ENCODE assay signal across 1 cellular context in the genomic region with DNA sequence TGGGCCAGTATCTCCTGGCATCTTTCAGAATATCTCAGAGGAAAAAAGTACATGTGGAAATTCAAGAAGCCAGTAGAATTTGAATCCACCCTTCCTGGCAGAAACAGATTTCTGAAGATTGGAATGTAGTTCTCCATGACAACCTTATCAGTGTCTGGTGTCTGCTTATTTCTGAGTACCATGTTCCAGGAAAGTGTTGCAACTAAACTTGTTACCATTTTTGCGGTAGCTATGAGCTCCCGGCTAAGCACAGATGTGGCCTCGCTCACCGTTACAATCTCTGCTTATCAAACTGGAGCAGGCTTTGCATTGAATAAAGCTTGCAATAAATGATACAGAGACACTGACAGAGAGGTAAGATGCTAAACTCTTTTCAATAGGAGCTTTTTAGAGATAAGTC.
A peak's percentile ranks its signal among the peaks of the same experiment; 100 is the strongest.
TF ChIP-seq lines count a peak whose summit lies in the region.

No MANE protein-coding gene starts in this region.

TF ChIP-seq in K562, 482 proteins besides CTCF, POLR2A, EP300 and RAD21 (continued from another document and continues in another):
- TF ChIP-seq, protein P1, sequence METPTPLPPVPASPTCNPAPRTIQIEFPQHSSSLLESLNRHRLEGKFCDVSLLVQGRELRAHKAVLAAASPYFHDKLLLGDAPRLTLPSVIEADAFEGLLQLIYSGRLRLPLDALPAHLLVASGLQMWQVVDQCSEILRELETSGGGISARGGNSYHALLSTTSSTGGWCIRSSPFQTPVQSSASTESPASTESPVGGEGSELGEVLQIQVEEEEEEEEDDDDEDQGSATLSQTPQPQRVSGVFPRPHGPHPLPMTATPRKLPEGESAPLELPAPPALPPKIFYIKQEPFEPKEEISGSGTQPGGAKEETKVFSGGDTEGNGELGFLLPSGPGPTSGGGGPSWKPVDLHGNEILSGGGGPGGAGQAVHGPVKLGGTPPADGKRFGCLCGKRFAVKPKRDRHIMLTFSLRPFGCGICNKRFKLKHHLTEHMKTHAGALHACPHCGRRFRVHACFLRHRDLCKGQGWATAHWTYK (CRISPR knock-in tag; IDR thresholded peaks at IDR 0.05), result 0 out of 2 replicates have a peak, but pooled peaks have one; percentile 32
- TF ChIP-seq KAT8 (IDR thresholded peaks at IDR 0.05; ENCODE audit: low read depth), result no peak
- peak; percentile 98 for TF ChIP-seq TEAD4 (IDR thresholded peaks at IDR 0.05; ENCODE audit: low read length)
- TF ChIP-seq TEAD4 (CRISPR knock-in tag; IDR thresholded peaks at IDR 0.05; ENCODE audit: borderline replicate concordance), result no peak
- peak; percentile 46 for TF ChIP-seq HMGN3 (IDR thresholded peaks at IDR 0.05; ENCODE audit: borderline replicate concordance, extremely low read depth, insufficient read length, low read depth, low read length)
- TF ChIP-seq, protein P2, sequence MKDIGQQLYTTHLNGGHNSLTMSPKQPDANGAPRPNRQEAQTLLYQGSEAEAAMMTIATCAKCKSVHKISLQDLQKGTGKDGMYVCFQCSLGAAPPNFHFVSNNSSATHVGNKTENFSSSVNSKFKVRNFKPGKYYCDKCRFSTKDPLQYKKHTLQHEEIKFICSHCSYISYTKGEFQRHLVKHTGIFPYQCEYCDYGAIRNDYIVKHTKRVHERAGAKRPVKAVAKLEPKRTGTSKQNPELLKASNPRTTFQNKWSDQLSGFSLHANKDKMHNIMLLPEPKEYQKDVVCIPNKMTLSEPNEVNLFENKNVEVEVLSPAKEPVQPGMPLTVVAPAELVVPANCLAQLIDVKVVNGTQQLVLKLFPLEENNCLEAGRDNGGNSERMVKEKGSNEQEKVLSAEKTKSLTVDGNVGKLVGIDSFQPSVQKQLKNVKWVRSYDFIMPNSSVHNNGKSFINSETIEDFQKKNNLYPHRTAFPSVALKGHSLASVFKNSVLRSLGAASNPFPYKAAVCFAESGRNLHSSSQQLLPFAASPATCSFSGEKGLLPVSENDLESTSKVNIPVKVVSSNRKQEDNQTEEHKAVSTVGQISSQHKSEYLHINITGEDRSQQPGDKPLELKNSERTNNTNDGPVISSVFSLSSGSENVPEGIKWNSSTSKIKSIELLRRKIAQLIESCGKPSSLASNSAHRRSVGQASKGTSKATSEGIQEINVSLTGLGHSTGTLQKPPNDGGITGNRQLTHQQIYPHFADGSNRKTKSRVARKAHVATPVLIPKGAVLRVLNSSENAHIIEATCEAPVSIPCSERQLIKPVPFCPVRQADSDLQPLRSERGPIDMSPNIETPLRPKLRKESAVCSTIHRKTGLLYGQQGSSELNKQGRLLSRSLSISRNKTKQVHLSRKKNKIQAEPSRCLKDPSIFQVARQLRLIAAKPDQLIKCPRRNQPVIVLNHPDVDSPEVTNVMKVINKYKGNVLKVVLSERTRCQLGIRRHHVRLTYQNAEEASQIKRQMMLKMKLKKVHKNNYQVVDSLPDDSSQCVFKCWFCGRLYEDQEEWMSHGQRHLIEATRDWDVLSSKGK (CRISPR knock-in tag; IDR thresholded peaks at IDR 0.05), result no peak
- TF ChIP-seq HDAC3 (IDR thresholded peaks at IDR 0.05; ENCODE audit: borderline replicate concordance, partially characterized antibody), result peak; percentile 92
- TF ChIP-seq, protein P3, sequence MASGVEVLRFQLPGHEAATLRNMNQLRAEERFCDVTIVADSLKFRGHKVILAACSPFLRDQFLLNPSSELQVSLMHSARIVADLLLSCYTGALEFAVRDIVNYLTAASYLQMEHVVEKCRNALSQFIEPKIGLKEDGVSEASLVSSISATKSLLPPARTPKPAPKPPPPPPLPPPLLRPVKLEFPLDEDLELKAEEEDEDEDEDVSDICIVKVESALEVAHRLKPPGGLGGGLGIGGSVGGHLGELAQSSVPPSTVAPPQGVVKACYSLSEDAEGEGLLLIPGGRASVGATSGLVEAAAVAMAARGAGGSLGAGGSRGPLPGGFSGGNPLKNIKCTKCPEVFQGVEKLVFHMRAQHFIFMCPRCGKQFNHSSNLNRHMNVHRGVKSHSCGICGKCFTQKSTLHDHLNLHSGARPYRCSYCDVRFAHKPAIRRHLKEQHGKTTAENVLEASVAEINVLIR (CRISPR knock-in tag; IDR thresholded peaks at IDR 0.05), result no peak
- no peak for TF ChIP-seq TGIF2 (CRISPR knock-in tag; IDR thresholded peaks at IDR 0.05)
- TF ChIP-seq, protein P4, sequence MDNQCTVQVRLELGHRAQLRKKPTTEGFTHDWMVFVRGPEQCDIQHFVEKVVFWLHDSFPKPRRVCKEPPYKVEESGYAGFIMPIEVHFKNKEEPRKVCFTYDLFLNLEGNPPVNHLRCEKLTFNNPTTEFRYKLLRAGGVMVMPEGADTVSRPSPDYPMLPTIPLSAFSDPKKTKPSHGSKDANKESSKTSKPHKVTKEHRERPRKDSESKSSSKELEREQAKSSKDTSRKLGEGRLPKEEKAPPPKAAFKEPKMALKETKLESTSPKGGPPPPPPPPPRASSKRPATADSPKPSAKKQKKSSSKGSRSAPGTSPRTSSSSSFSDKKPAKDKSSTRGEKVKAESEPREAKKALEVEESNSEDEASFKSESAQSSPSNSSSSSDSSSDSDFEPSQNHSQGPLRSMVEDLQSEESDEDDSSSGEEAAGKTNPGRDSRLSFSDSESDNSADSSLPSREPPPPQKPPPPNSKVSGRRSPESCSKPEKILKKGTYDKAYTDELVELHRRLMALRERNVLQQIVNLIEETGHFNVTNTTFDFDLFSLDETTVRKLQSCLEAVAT (IDR thresholded peaks at IDR 0.05), result 0 out of 4 replicates have a peak, but pooled peaks of 1 of the 2 experiments have one; percentile 31
- TF ChIP-seq, protein P5, sequence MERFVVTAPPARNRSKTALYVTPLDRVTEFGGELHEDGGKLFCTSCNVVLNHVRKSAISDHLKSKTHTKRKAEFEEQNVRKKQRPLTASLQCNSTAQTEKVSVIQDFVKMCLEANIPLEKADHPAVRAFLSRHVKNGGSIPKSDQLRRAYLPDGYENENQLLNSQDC (CRISPR knock-in tag; IDR thresholded peaks at IDR 0.05), result no peak
- TF ChIP-seq, protein P6, sequence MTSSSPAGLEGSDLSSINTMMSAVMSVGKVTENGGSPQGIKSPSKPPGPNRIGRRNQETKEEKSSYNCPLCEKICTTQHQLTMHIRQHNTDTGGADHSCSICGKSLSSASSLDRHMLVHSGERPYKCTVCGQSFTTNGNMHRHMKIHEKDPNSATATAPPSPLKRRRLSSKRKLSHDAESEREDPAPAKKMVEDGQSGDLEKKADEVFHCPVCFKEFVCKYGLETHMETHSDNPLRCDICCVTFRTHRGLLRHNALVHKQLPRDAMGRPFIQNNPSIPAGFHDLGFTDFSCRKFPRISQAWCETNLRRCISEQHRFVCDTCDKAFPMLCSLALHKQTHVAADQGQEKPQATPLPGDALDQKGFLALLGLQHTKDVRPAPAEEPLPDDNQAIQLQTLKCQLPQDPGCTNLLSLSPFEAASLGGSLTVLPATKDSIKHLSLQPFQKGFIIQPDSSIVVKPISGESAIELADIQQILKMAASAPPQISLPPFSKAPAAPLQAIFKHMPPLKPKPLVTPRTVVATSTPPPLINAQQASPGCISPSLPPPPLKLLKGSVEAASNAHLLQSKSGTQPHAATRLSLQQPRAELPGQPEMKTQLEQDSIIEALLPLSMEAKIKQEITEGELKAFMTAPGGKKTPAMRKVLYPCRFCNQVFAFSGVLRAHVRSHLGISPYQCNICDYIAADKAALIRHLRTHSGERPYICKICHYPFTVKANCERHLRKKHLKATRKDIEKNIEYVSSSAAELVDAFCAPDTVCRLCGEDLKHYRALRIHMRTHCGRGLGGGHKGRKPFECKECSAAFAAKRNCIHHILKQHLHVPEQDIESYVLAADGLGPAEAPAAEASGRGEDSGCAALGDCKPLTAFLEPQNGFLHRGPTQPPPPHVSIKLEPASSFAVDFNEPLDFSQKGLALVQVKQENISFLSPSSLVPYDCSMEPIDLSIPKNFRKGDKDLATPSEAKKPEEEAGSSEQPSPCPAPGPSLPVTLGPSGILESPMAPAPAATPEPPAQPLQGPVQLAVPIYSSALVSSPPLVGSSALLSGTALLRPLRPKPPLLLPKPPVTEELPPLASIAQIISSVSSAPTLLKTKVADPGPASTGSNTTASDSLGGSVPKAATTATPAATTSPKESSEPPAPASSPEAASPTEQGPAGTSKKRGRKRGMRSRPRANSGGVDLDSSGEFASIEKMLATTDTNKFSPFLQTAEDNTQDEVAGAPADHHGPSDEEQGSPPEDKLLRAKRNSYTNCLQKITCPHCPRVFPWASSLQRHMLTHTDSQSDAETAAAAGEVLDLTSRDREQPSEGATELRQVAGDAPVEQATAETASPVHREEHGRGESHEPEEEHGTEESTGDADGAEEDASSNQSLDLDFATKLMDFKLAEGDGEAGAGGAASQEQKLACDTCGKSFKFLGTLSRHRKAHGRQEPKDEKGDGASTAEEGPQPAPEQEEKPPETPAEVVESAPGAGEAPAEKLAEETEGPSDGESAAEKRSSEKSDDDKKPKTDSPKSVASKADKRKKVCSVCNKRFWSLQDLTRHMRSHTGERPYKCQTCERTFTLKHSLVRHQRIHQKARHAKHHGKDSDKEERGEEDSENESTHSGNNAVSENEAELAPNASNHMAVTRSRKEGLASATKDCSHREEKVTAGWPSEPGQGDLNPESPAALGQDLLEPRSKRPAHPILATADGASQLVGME (CRISPR knock-in tag; IDR thresholded peaks at IDR 0.05), result no peak
- no peak for TF ChIP-seq ZKSCAN3 (CRISPR knock-in tag; IDR thresholded peaks at IDR 0.05)
- no peak for TF ChIP-seq ZNF324 (CRISPR knock-in tag; IDR thresholded peaks at IDR 0.05)
- no peak for TF ChIP-seq ZNF79 (CRISPR knock-in tag; IDR thresholded peaks at IDR 0.05; ENCODE audit: low read depth)
- peak; percentile 50; the same call in 1 of the 2 replicates for TF ChIP-seq SMARCE1 (IDR thresholded peaks at IDR 0.05)
- no peak for TF ChIP-seq PHB (CRISPR knock-in tag; IDR thresholded peaks at IDR 0.05)
- TF ChIP-seq HDAC2 (IDR thresholded peaks at IDR 0.05), result peak; percentile 100
- TF ChIP-seq FIP1L1 (IDR thresholded peaks at IDR 0.05; ENCODE audit: low read depth, low read length, poor library complexity, severe bottlenecking), result no peak
- TF ChIP-seq, protein P7, sequence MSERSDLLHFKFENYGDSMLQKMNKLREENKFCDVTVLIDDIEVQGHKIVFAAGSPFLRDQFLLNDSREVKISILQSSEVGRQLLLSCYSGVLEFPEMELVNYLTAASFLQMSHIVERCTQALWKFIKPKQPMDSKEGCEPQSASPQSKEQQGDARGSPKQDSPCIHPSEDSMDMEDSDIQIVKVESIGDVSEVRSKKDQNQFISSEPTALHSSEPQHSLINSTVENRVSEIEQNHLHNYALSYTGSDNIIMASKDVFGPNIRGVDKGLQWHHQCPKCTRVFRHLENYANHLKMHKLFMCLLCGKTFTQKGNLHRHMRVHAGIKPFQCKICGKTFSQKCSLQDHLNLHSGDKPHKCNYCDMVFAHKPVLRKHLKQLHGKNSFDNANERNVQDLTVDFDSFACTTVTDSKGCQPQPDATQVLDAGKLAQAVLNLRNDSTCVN (CRISPR knock-in tag; IDR thresholded peaks at IDR 0.05), result no peak
- no peak for TF ChIP-seq ZSCAN32 (CRISPR knock-in tag; IDR thresholded peaks at IDR 0.05)
- TF ChIP-seq NRF1 (conservative IDR thresholded peaks at IDR 0.05 in 1 of 2, IDR thresholded peaks at IDR 0.05 in 1 of 2), result no peak
- TF ChIP-seq PPARD (CRISPR knock-in tag; IDR thresholded peaks at IDR 0.05), result no peak
- peak; percentile 82 for TF ChIP-seq ZKSCAN8 (CRISPR knock-in tag; IDR thresholded peaks at IDR 0.05)
- TF ChIP-seq SMARCA4 (IDR thresholded peaks at IDR 0.05), result peak; percentile 81
- TF ChIP-seq BRCA1 (IDR thresholded peaks at IDR 0.05), result no peak
- no peak for TF ChIP-seq BRCA1 (CRISPR knock-in tag; IDR thresholded peaks at IDR 0.05)
- no peak for TF ChIP-seq SP1 (CRISPR knock-in tag; IDR thresholded peaks at IDR 0.05)
- peak; percentile 91 for TF ChIP-seq HMG20A (CRISPR knock-in tag; conservative IDR thresholded peaks at IDR 0.05)
- peak in 1 of 2 experiments; percentile 97; a peak in 2 of 4 replicates for TF ChIP-seq TEAD1 (CRISPR knock-in tag; IDR thresholded peaks at IDR 0.05)
- TF ChIP-seq SIRT6 (IDR thresholded peaks at IDR 0.05; ENCODE audit: low read depth, low read length), result no peak
- TF ChIP-seq RBM22 (IDR thresholded peaks at IDR 0.05; ENCODE audit: low read depth, low read length, poor library complexity, severe bottlenecking), result no peak
- peak; percentile 28; the same call in 1 of the 2 replicates for TF ChIP-seq NCOA1 (IDR thresholded peaks at IDR 0.05; ENCODE audit: low read depth)
- TF ChIP-seq CCAR2 (IDR thresholded peaks at IDR 0.05; ENCODE audit: low read depth, low read length), result no peak
- TF ChIP-seq C11orf30 (IDR thresholded peaks at IDR 0.05; ENCODE audit: low read depth), result no peak
- TF ChIP-seq, protein P8, sequence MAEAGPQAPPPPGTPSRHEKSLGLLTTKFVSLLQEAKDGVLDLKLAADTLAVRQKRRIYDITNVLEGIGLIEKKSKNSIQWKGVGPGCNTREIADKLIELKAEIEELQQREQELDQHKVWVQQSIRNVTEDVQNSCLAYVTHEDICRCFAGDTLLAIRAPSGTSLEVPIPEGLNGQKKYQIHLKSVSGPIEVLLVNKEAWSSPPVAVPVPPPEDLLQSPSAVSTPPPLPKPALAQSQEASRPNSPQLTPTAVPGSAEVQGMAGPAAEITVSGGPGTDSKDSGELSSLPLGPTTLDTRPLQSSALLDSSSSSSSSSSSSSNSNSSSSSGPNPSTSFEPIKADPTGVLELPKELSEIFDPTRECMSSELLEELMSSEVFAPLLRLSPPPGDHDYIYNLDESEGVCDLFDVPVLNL (CRISPR knock-in tag; IDR thresholded peaks at IDR 0.05; ENCODE audit: low read depth), result no peak
- no peak for TF ChIP-seq RFX7 (CRISPR knock-in tag; IDR thresholded peaks at IDR 0.05)
- no peak for TF ChIP-seq ZFP36 (IDR thresholded peaks at IDR 0.05; ENCODE audit: low read depth, low read length, partially characterized antibody)
- TF ChIP-seq, protein P9, sequence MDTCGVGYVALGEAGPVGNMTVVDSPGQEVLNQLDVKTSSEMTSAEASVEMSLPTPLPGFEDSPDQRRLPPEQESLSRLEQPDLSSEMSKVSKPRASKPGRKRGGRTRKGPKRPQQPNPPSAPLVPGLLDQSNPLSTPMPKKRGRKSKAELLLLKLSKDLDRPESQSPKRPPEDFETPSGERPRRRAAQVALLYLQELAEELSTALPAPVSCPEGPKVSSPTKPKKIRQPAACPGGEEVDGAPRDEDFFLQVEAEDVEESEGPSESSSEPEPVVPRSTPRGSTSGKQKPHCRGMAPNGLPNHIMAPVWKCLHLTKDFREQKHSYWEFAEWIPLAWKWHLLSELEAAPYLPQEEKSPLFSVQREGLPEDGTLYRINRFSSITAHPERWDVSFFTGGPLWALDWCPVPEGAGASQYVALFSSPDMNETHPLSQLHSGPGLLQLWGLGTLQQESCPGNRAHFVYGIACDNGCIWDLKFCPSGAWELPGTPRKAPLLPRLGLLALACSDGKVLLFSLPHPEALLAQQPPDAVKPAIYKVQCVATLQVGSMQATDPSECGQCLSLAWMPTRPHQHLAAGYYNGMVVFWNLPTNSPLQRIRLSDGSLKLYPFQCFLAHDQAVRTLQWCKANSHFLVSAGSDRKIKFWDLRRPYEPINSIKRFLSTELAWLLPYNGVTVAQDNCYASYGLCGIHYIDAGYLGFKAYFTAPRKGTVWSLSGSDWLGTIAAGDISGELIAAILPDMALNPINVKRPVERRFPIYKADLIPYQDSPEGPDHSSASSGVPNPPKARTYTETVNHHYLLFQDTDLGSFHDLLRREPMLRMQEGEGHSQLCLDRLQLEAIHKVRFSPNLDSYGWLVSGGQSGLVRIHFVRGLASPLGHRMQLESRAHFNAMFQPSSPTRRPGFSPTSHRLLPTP (IDR thresholded peaks at IDR 0.05; ENCODE audit: borderline replicate concordance, extremely low read depth, insufficient read length), result no peak
- peak; percentile 86 for TF ChIP-seq CXXC5 (CRISPR knock-in tag; IDR thresholded peaks at IDR 0.05)
- TF ChIP-seq ZZZ3 (IDR thresholded peaks at IDR 0.05), result no peak
- no peak for TF ChIP-seq ZNF764 (CRISPR knock-in tag; IDR thresholded peaks at IDR 0.05; ENCODE audit: low read depth)
